In genomic region chr20:58508762-58509395, GRCh38 we compare ENCODE assay signal across 2 cellular contexts.
TF ChIP-seq lines count a peak whose summit lies in the region.

No MANE protein-coding gene starts in this region.

TF ChIP-seq in HepG2, 621 proteins besides CTCF, POLR2A, EP300 and RAD21:
- TF ChIP-seq ZNF282 (IDR thresholded peaks at IDR 0.05; ENCODE audit: partially characterized antibody) (peak; percentile 41), BCL6 (CRISPR knock-in tag; IDR thresholded peaks at IDR 0.05) (no peak)
- TF ChIP-seq, protein P1, sequence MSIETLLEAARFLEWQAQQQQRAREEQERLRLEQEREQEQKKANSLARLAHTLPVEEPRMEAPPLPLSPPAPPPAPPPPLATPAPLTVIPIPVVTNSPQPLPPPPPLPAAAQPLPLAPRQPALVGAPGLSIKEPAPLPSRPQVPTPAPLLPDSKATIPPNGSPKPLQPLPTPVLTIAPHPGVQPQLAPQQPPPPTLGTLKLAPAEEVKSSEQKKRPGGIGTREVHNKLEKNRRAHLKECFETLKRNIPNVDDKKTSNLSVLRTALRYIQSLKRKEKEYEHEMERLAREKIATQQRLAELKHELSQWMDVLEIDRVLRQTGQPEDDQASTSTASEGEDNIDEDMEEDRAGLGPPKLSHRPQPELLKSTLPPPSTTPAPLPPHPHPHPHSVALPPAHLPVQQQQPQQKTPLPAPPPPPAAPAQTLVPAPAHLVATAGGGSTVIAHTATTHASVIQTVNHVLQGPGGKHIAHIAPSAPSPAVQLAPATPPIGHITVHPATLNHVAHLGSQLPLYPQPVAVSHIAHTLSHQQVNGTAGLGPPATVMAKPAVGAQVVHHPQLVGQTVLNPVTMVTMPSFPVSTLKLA (IDR thresholded peaks at IDR 0.05), result peak; percentile 92

TF ChIP-seq in H1, 55 proteins besides CTCF, POLR2A, EP300 and RAD21:
- TF ChIP-seq TBP (IDR thresholded peaks at IDR 0.05; ENCODE audit: low read depth, low read length) (no peak), MAFK (IDR thresholded peaks at IDR 0.05; ENCODE audit: low read depth, low read length) (no peak), NRF1 (IDR thresholded peaks at IDR 0.05; ENCODE audit: low read depth, low read length) (no peak), HDAC6 (IDR thresholded peaks at IDR 0.05; ENCODE audit: low read depth, low read length) (no peak), PHF8 (conservative IDR thresholded peaks at IDR 0.05; ENCODE audit: low read depth, low read length) (no peak), ZNF274 (IDR thresholded peaks at IDR 0.05; ENCODE audit: borderline replicate concordance, extremely low read depth, low read length) (no peak), RXRA (IDR thresholded peaks at IDR 0.05; ENCODE audit: insufficient read depth, low read depth, low read length) (no peak), RFX5 (IDR thresholded peaks at IDR 0.05; ENCODE audit: borderline replicate concordance, low read depth, low read length) (no peak), KDM4A (IDR thresholded peaks at IDR 0.05; ENCODE audit: low read depth, low read length, severe bottlenecking) (no peak), EZH2 (IDR thresholded peaks at IDR 0.05; ENCODE audit: low read depth, low read length, severe bottlenecking) (no peak), SP4 (IDR thresholded peaks at IDR 0.05; ENCODE audit: low read length) (no peak), CHD1 (IDR thresholded peaks at IDR 0.05; ENCODE audit: low read depth, low read length) (no peak), SP2 (IDR thresholded peaks at IDR 0.05; ENCODE audit: low read length) (no peak), ATF2 (IDR thresholded peaks at IDR 0.05; ENCODE audit: low read length) (no peak), FOSL1 (IDR thresholded peaks at IDR 0.05; ENCODE audit: insufficient read depth, low read depth, low read length) (no peak)
- TF ChIP-seq, protein P2, sequence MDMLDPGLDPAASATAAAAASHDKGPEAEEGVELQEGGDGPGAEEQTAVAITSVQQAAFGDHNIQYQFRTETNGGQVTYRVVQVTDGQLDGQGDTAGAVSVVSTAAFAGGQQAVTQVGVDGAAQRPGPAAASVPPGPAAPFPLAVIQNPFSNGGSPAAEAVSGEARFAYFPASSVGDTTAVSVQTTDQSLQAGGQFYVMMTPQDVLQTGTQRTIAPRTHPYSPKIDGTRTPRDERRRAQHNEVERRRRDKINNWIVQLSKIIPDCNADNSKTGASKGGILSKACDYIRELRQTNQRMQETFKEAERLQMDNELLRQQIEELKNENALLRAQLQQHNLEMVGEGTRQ (IDR thresholded peaks at IDR 0.05; ENCODE audit: low read length), result no peak
TF ChIP-seq in H1: peak in this region for 0.
